Comparison of ENCODE assay signal across 16 cellular contexts in genomic region chr5:78912085-78912771, GRCh38.
A peak's percentile ranks its signal among the peaks of the same experiment; 100 is the strongest.
DNase-seq lines count a peak whose midpoint lies in the region; ATAC-seq, FAIRE-seq and TF ChIP-seq lines count a peak whose summit lies in the region.
"Had no signal": no experiment of that assay in that cellular context is flagged by ENCODE, and none has a peak within 500 bp of the region (broad histone marks: within the 10 kb centered on the region; RNA-seq: fewer than 3 reads in every experiment).

No MANE protein-coding gene starts in this region.

- FAIRE-seq in GM18507 (lab: Jason Lieb, UNC) (peak; percentile 33), GM12878 (lab: Jason Lieb, UNC) (peak; percentile 91)
- FAIRE-seq: bronchial epithelial cell, G401.6 had no signal

- WGBS in GM12878 (ENCODE audit: insufficient coverage, insufficient replicate concordance, low lambda C conversion rate, missing lambda C conversion rate), result 56% methylated on average over 5 of the region's 5 CpGs

- H3K27ac ChIP-seq in GM12878 (ENCODE audit: control insufficient read depth, insufficient read depth) (peak overlapping the region; percentile 55), muscle layer of colon (ENCODE audit: low read depth, low read length) (peak overlapping the region; percentile 45)
- H3K27ac ChIP-seq: right lobe of liver had no signal

- BruUV-seq in GM12878 (replicated peaks; lab: Mats Ljungman, UMichigan) (no TSS peak), Caco-2 (replicated peaks; lab: Mats Ljungman, UMichigan) (no TSS peak)

- SMC1A ChIA-PET in GM12878 (lab: Charles Lee; ENCODE audit: uncharacterized antibody, unreplicated experiment), result interaction anchor here (0.7 to 6.1 kb wide), 18 partner anchors 8 to 272 kb away, joined by 3 to 48 read pairs (median 4); no protein-coding TSS in a partner anchor

- H3K79me2 ChIP-seq in GM12878 (ENCODE audit: control insufficient read depth, insufficient read depth, low read length), result no peaks in the 10 kb centered on the region

- POLR2A ChIA-PET in GM12878 (lab: Charles Lee) (interaction anchor here (0.5 to 1.3 kb wide), 6 partner anchors 11 to 786 kb away, joined by 3 to 7 read pairs (median 3); no protein-coding TSS in a partner anchor), Caco-2 (lab: Charles Lee) (no interaction called here)

- H3K4me3 ChIP-seq in GM12878, result no peak overlapping the region
- no peak overlapping the region for H3K4me3 ChIP-seq in muscle layer of colon (ENCODE audit: low read depth in 1 of 2, low read length in 2 of 2)
- H3K4me3 ChIP-seq in Caco-2 (ENCODE audit: low read depth, low read length), result no peak overlapping the region
- H3K4me3 ChIP-seq: MG63, right lobe of liver had no signal

- H3K9ac ChIP-seq in GM12878 (ENCODE audit: control insufficient read depth, insufficient read depth, low read length) (no peak overlapping the region), muscle layer of colon (ENCODE audit: low read length) (no peak overlapping the region)

- intact Hi-C loops in GM12878 (cut with micrococcal nuclease; ENCODE audit: unreplicated experiment), result no loop called here
- intact Hi-C loops in Caco-2 (cut with micrococcal nuclease; ENCODE audit: unreplicated experiment), result no loop called here

- TF ChIP-seq RAD21 in GM12878 (IDR thresholded peaks at IDR 0.05; ENCODE audit: insufficient read depth, low read depth, low read length), result no peak

- H3K4me1 ChIP-seq in GM12878 (ENCODE audit: control insufficient read depth, insufficient read depth, low read length), result peaks cover 19% of the 10 kb centered on the region
- H3K4me1 ChIP-seq in muscle layer of colon (ENCODE audit: insufficient read depth, low read length), result peaks cover 41% of the 10 kb centered on the region
- H3K4me1 ChIP-seq in Caco-2, result peaks cover 15% of the 10 kb centered on the region; the same call in 1 of the 2 replicates

- H3K36me3 ChIP-seq in GM12878 (ENCODE audit: control insufficient read depth in 2 of 2, insufficient read depth in 2 of 2, low read length in 1 of 2) (no peaks in the 10 kb centered on the region), muscle layer of colon (ENCODE audit: insufficient read depth, low read length) (no peaks in the 10 kb centered on the region), Caco-2 (ENCODE audit: control insufficient read depth, insufficient read depth, low read length) (no peaks in the 10 kb centered on the region)
- H3K36me3 ChIP-seq: MG63, right lobe of liver had no signal

- TF ChIP-seq POLR2A in GM12878 (IDR thresholded peaks at IDR 0.05; ENCODE audit: low read depth, low read length), result no peak

- no peaks in the 10 kb centered on the region for H3K27me3 Mint-ChIP-seq in Caco-2 (ENCODE audit: insufficient read depth, unreplicated experiment)
- H3K27me3 Mint-ChIP-seq: activated CD4-positive, alpha-beta T cell treated with anti-CD3 and anti-CD28 coated beads for 36 hours; activated T-helper 17 cell treated with anti-CD3 and anti-CD28 coated beads, Interleukin-2, amount 50 U/mL, for 72 hours; stimulated activated naive CD8-positive, alpha-beta T cell treated with anti-CD3 and anti-CD28 coated beads, Interleukin-15, amount 100 ng/mL, for 72 hours had no signal

- H3K9me3 Mint-ChIP-seq in Caco-2 (ENCODE audit: unreplicated experiment), result no peaks in the 10 kb centered on the region
- H3K9me3 Mint-ChIP-seq: activated T-helper 17 cell treated with anti-CD3 and anti-CD28 coated beads, Interleukin-2, amount 50 U/mL, for 72 hours; stimulated activated naive CD8-positive, alpha-beta T cell treated with anti-CD3 and anti-CD28 coated beads, Interleukin-15, amount 100 ng/mL, for 72 hours had no signal

- H3K4me3 Mint-ChIP-seq in Caco-2 (ENCODE audit: unreplicated experiment), result no peak overlapping the region
- H3K4me3 Mint-ChIP-seq: activated CD4-positive, alpha-beta T cell treated with anti-CD3 and anti-CD28 coated beads for 36 hours; activated T-helper 17 cell treated with anti-CD3 and anti-CD28 coated beads, Interleukin-2, amount 50 U/mL, for 72 hours; stimulated activated naive CD8-positive, alpha-beta T cell treated with anti-CD3 and anti-CD28 coated beads, Interleukin-15, amount 100 ng/mL, for 72 hours had no signal

- no peak for DNase-seq in GM18507 (ENCODE audit: extremely low spot score, insufficient read length, low read depth)
- DNase-seq in NCI-H2196 (lab: John Stamatoyannopoulos, UW; ENCODE audit: unreplicated experiment), result peak; percentile 22
- DNase-seq in GM12878 (ENCODE audit: low read depth, low spot score), result no peak
- DNase-seq in anterior cingulate cortex (lab: John Stamatoyannopoulos, UW), result no peak
- DNase-seq in Caco-2, result no peak
- DNase-seq in SIG-M5 treated with dmso at 0.1 percent for 504 hours (lab: John Stamatoyannopoulos, UW; ENCODE audit: unreplicated experiment), result no peak
- DNase-seq: activated CD4-positive, alpha-beta T cell treated with anti-CD3 and anti-CD28 coated beads for 36 hours; MG63; right lobe of liver; stimulated activated naive CD8-positive, alpha-beta T cell treated with anti-CD3 and anti-CD28 coated beads, Interleukin-15, amount 100 ng/mL, for 72 hours; T-helper 1 cell had no signal

- H4K20me1 ChIP-seq in GM12878 (ENCODE audit: control insufficient read depth, insufficient read depth), result no peaks in the 10 kb centered on the region

- CTCF ChIA-PET in GM12878 (lab: Yijun Ruan, JAX), result interaction anchor here (0.7 to 7.4 kb wide), 14 partner anchors 8 to 445 kb away, joined by 3 to 80 read pairs (median 4); no protein-coding TSS in a partner anchor
- CTCF ChIA-PET in Caco-2 (lab: Charles Lee), result interaction anchor here (0.6 to 0.9 kb wide), 2 partner anchors 12 to 13 kb away, joined by 4 read pairs; no protein-coding TSS in a partner anchor

- H3K27me3 ChIP-seq in GM12878 (replicated peaks in 1 of 2; ENCODE audit: control insufficient read depth in 2 of 2, insufficient read depth in 2 of 2, low read length in 1 of 2) (no peaks in the 10 kb centered on the region), muscle layer of colon (ENCODE audit: control insufficient read depth in 1 of 2, insufficient read depth in 2 of 2, low read length in 2 of 2) (no peaks in the 10 kb centered on the region), Caco-2 (replicated peaks; ENCODE audit: control insufficient read depth, insufficient read depth, low read length) (no peaks in the 10 kb centered on the region)
- H3K27me3 ChIP-seq: MG63, right lobe of liver had no signal

- H3K36me3 Mint-ChIP-seq in Caco-2 (ENCODE audit: insufficient read depth, unreplicated experiment), result no peaks in the 10 kb centered on the region

- H2AFZ ChIP-seq in GM12878 (ENCODE audit: control insufficient read depth, low read depth, low read length), result peak overlapping the region; percentile 69

- RAD21 ChIA-PET in GM12878 (lab: Charles Lee; ENCODE audit: unreplicated experiment), result interaction anchor here (0.7 to 2.4 kb wide), 9 partner anchors 11 to 375 kb away, joined by 3 to 12 read pairs (median 4); no protein-coding TSS in a partner anchor

- H3K4me2 ChIP-seq in GM12878 (ENCODE audit: control insufficient read depth, insufficient read depth), result peak overlapping the region; percentile 78

- no peaks in the 10 kb centered on the region for H3K9me3 ChIP-seq in GM12878 (replicated peaks; ENCODE audit: control insufficient read depth, insufficient read depth, low read length)
- H3K9me3 ChIP-seq in muscle layer of colon (ENCODE audit: low read length), result no peaks in the 10 kb centered on the region
- H3K9me3 ChIP-seq in Caco-2, result no peaks in the 10 kb centered on the region
- H3K9me3 ChIP-seq: MG63, right lobe of liver had no signal

- H3K4me1 Mint-ChIP-seq in Caco-2 (ENCODE audit: low read depth, unreplicated experiment), result peaks cover 18% of the 10 kb centered on the region
- H3K4me1 Mint-ChIP-seq: activated T-helper 17 cell treated with anti-CD3 and anti-CD28 coated beads, Interleukin-2, amount 50 U/mL, for 72 hours had no signal

- in situ Hi-C loops in GM12878 (cut with MboI), result no loop called here

- H3K27ac Mint-ChIP-seq in Caco-2 (ENCODE audit: unreplicated experiment), result no peak overlapping the region
- H3K27ac Mint-ChIP-seq: activated CD4-positive, alpha-beta T cell treated with anti-CD3 and anti-CD28 coated beads for 36 hours; activated T-helper 17 cell treated with anti-CD3 and anti-CD28 coated beads, Interleukin-2, amount 50 U/mL, for 72 hours; stimulated activated naive CD8-positive, alpha-beta T cell treated with anti-CD3 and anti-CD28 coated beads, Interleukin-15, amount 100 ng/mL, for 72 hours had no signal

- ATAC-seq in GM12878 (peak; percentile 67), HG02763 (IDR thresholded peaks at IDR 0.05; ENCODE audit: unreplicated experiment) (no peak)
- ATAC-seq: activated CD4-positive, alpha-beta T cell treated with anti-CD3 and anti-CD28 coated beads for 36 hours; activated T-helper 17 cell treated with anti-CD3 and anti-CD28 coated beads, Interleukin-2, amount 50 U/mL, for 72 hours; stimulated activated naive CD8-positive, alpha-beta T cell treated with anti-CD3 and anti-CD28 coated beads, Interleukin-15, amount 100 ng/mL, for 72 hours had no signal

- TF ChIP-seq EP300 in GM12878 (IDR thresholded peaks at IDR 0.05; ENCODE audit: borderline replicate concordance in 1 of 2, control insufficient read depth in 1 of 2, low read depth in 2 of 2, low read length in 2 of 2), result no peak

- no peak for TF ChIP-seq CTCF in GM12878 (IDR thresholded peaks at IDR 0.05 in 2 of 3, conservative IDR thresholded peaks at IDR 0.05 in 1 of 3; ENCODE audit: control insufficient read depth in 2 of 3, extremely low read depth in 1 of 3, insufficient read depth in 1 of 3, low read depth in 3 of 3, low read length in 3 of 3)
- no peak for TF ChIP-seq CTCF in Caco-2 (IDR thresholded peaks at IDR 0.05; ENCODE audit: insufficient read depth in 1 of 2, low read depth in 1 of 2, low read length in 1 of 2, severe bottlenecking in 1 of 2, unreplicated experiment in 1 of 2)

TF ChIP-seq in GM12878, 131 proteins besides CTCF, POLR2A, EP300 and RAD21 (continues in another document):
- TF ChIP-seq FOXM1 (IDR thresholded peaks at IDR 0.05; ENCODE audit: low read depth, low read length) (no peak), RAD51 (IDR thresholded peaks at IDR 0.05) (peak; percentile 16; the same call in 1 of the 2 replicates), CREM (IDR thresholded peaks at IDR 0.05; ENCODE audit: low read depth) (peak; percentile 24; the same call in 1 of the 2 replicates), EED (IDR thresholded peaks at IDR 0.05; ENCODE audit: low read depth) (0 out of 2 replicates have a peak, but pooled peaks have one; percentile 15)
